In genomic region chr18:76398899-76399612, GRCh38 we compare ENCODE assay signal across 8 cellular contexts.
DNase-seq lines count a peak whose midpoint lies in the region; ATAC-seq lines count a peak whose summit lies in the region.

No MANE protein-coding gene starts in this region.

- peak; percentile 66 to 73 for DNase-seq in AML-193 (lab: John Stamatoyannopoulos, UW)
- peak; percentile 72 for DNase-seq in NCI-H345 (lab: John Stamatoyannopoulos, UW)
- DNase-seq in activated CD4-positive, CD25-positive, alpha-beta regulatory T cell treated with anti-CD3 and anti-CD28 coated beads, Interleukin-2, amount 50 U/mL, for 72 hours: peak; percentile 78
- DNase-seq in central memory CD4-positive, alpha-beta T cell: peak; percentile 55
- DNase-seq in kidney tubule cell (ENCODE audit: low spot score): peak; percentile 71
- DNase-seq in stimulated activated CD4-positive, alpha-beta T cell treated with anti-CD3 and anti-CD28 coated beads, Interleukin-2, amount 100 ng/mL, for 48 hours: peak; percentile 76 to 80

- ATAC-seq in GM19025 (IDR thresholded peaks at IDR 0.05; ENCODE audit: low read depth, unreplicated experiment) (peak; percentile 85), HG03139 (IDR thresholded peaks at IDR 0.05; ENCODE audit: unreplicated experiment) (peak; percentile 90)

Comparison
In these comparisons a context has a peak if more than half of its experiments do, and no peak if none do; other contexts are left out.
1. Peak in every context shown above with its lines: DNase-seq and ATAC-seq.